ENCODE assay signal across 16 cellular contexts in genomic region chr21:34774750-34775149, GRCh38.
DNase-seq lines count a peak whose midpoint lies in the region; ATAC-seq, FAIRE-seq and TF ChIP-seq lines count a peak whose summit lies in the region.
"Had no signal": no experiment of that assay in that cellular context is flagged by ENCODE, and none has a peak within 500 bp of the region (broad histone marks: within the 10 kb centered on the region; RNA-seq: fewer than 3 reads in every experiment).

No MANE protein-coding gene starts in this region.

- no peak overlapping the region for H3K4me2 ChIP-seq in HCT116 (ENCODE audit: low read length)
- H3K4me2 ChIP-seq in PC-3 (ENCODE audit: low read length) = peak overlapping the region; percentile 39
- no peak overlapping the region for H3K4me2 ChIP-seq in K562 (ENCODE audit: insufficient read depth, low read length)
- H3K4me2 ChIP-seq: BLaER1, GM23338, KMS-11 had no signal

- H3K9me2 ChIP-seq in HCT116 (ENCODE audit: insufficient read depth) = no peaks in the 10 kb centered on the region
- H3K9me2 ChIP-seq in PC-3 (replicated peaks; ENCODE audit: low read length) = no peaks in the 10 kb centered on the region

- BruUV-seq in HCT116 (replicated peaks; lab: Mats Ljungman, UMichigan) = no TSS peak
- BruUV-seq in PC-3 (replicated peaks; lab: Mats Ljungman, UMichigan) = no TSS peak
- BruUV-seq in K562 (replicated peaks; lab: Mats Ljungman, UMichigan) = no TSS peak
- no TSS peak for BruUV-seq in A673 (replicated peaks; lab: Mats Ljungman, UMichigan)

- no peaks in the 10 kb centered on the region for H3K9me1 ChIP-seq in K562 (ENCODE audit: control insufficient read depth, insufficient read depth, low read length)

- H3K4me3 ChIP-seq in HCT116 (replicated peaks in 1 of 2; ENCODE audit: low read depth in 1 of 2, low read length in 2 of 2) (no peak overlapping the region), PC-3 (ENCODE audit: low read length) (no peak overlapping the region), K562 (no peak overlapping the region), upper lobe of left lung (no peak overlapping the region), A673 (ENCODE audit: low read depth, low read length, poor library complexity, severe bottlenecking) (no peak overlapping the region)
- H3K4me3 ChIP-seq: BLaER1, GM23338 had no signal

- H3K79me2 ChIP-seq in HCT116 (ENCODE audit: insufficient read depth, low read length) (no peaks in the 10 kb centered on the region), PC-3 (ENCODE audit: low read length) (no peaks in the 10 kb centered on the region), K562 (ENCODE audit: control insufficient read depth, insufficient read depth, low read length) (no peaks in the 10 kb centered on the region)

- no peak for TF ChIP-seq CTCF in HCT116 (IDR thresholded peaks at IDR 0.05 in 2 of 3, conservative IDR thresholded peaks at IDR 0.05 in 1 of 3; ENCODE audit: borderline replicate concordance in 1 of 3, insufficient read depth in 1 of 3, low read depth in 2 of 3, low read length in 2 of 3)
- TF ChIP-seq CTCF in PC-3 (conservative IDR thresholded peaks at IDR 0.05; ENCODE audit: low read depth, low read length) = no peak
- no peak for TF ChIP-seq CTCF in K562 (IDR thresholded peaks at IDR 0.05 in 2 of 3, conservative IDR thresholded peaks at IDR 0.05 in 1 of 3; ENCODE audit: insufficient read depth in 2 of 3, low read depth in 1 of 3, low read length in 3 of 3)
- TF ChIP-seq CTCF in upper lobe of left lung (IDR thresholded peaks at IDR 0.05) = no peak
- TF ChIP-seq CTCF in A673 (conservative IDR thresholded peaks at IDR 0.05; ENCODE audit: low read depth, low read length) = no peak

- ATAC-seq in HCT116 = no peak
- ATAC-seq in PC-3 = no peak
- no peak for ATAC-seq in K562
- ATAC-seq in upper lobe of left lung (ENCODE audit: low FRiP score in 2 of 2) = no peak
- ATAC-seq: GM23338 had no signal

- POLR2A ChIA-PET in HCT116 (lab: Charles Lee) (interaction anchor here (0.9 to 2.2 kb wide), 2 partner anchors 21 to 113 kb away, joined by 3 to 7 read pairs; no protein-coding TSS in a partner anchor), PC-3 (lab: Charles Lee; ENCODE audit: unreplicated experiment) (no interaction called here), K562 (lab: Yijun Ruan, JAX) (interaction anchor here (0.5 to 2.0 kb wide), 4 partner anchors 9 to 755 kb away, joined by 3 to 10 read pairs (median 3); no protein-coding TSS in a partner anchor), A673 (lab: Charles Lee; ENCODE audit: low non-redundant PET) (no interaction called here)

- CTCF ChIA-PET in HCT116 (lab: Charles Lee) = interaction anchor here (1.2 kb wide), 1 partner anchor 29 kb away, joined by 3 read pairs; no protein-coding TSS in a partner anchor
- CTCF ChIA-PET in PC-3 (lab: Charles Lee) = interaction anchor here (0.7 kb wide), 1 partner anchor 29 kb away, joined by 4 read pairs; no protein-coding TSS in a partner anchor
- CTCF ChIA-PET in K562 (lab: Yijun Ruan, JAX; ENCODE audit: low intra/inter-chr PET ratio) = interaction anchor here (0.6 kb wide), 1 partner anchor 1076 kb away, joined by 3 read pairs; no protein-coding TSS in a partner anchor
- CTCF ChIA-PET in A673 (lab: Charles Lee) = interaction anchor here (0.5 kb wide), 1 partner anchor 877 kb away, joined by 5 read pairs; no protein-coding TSS in a partner anchor

- no peaks in the 10 kb centered on the region for H3F3A ChIP-seq in PC-3 (ENCODE audit: low read length, unreplicated experiment)

- in situ Hi-C loops in K562 (cut with MboI) = no loop called here

- intact Hi-C loops in HCT116 (cut with micrococcal nuclease) (no loop called here), PC-3 (cut with micrococcal nuclease) (no loop called here), K562 (cut with micrococcal nuclease) (no loop called here), A673 (cut with micrococcal nuclease; ENCODE audit: unreplicated experiment) (no loop called here)

- WGBS in K562 (ENCODE audit: insufficient coverage, low coverage, missing lambda C conversion rate) = 27% methylated on average over 2 of the region's 2 CpGs
- WGBS in upper lobe of left lung, 2 donors = 62 to 66% methylated on average over 2 of the region's 2 CpGs

- H3K36me3 ChIP-seq in HCT116 (ENCODE audit: control insufficient read depth in 1 of 2, insufficient read depth in 2 of 2, low read length in 2 of 2) = no peaks in the 10 kb centered on the region
- H3K36me3 ChIP-seq in PC-3 (ENCODE audit: low read depth, low read length) = no peaks in the 10 kb centered on the region
- H3K36me3 ChIP-seq in K562 (ENCODE audit: control insufficient read depth, insufficient read depth, low read length) = no peaks in the 10 kb centered on the region
- H3K36me3 ChIP-seq in upper lobe of left lung = no peaks in the 10 kb centered on the region
- H3K36me3 ChIP-seq in A673 (ENCODE audit: insufficient read depth, low read length, poor library complexity, severe bottlenecking) = no peaks in the 10 kb centered on the region
- H3K36me3 ChIP-seq: BLaER1 had no signal

- DNase-seq in HCT116 (ENCODE audit: low read depth, low spot score) = no peak
- peak; percentile 44 for DNase-seq in PC-3
- DNase-seq in K562 (ENCODE audit: extremely low read depth in 1 of 4, low spot score in 3 of 4) = no peak
- DNase-seq in COLO668 (lab: John Stamatoyannopoulos, UW; ENCODE audit: unreplicated experiment) = no peak
- DNase-seq in upper lobe of left lung = no peak
- no peak for DNase-seq in A673 (ENCODE audit: low spot score)
- DNase-seq: AML-193; Calu3; CD8-positive, alpha-beta memory T cell; DMS 273 treated with DMSO at 0.1 percent for 48 hours; H9 had no signal

- RAD21 ChIA-PET in HCT116 (lab: Charles Lee; ENCODE audit: low non-redundant PET in 1 of 2, low total read pairs in 2 of 2, uncharacterized antibody in 2 of 2, unreplicated experiment in 2 of 2) = interaction anchor here in 1 of 2 experiments (0.6 kb wide), 1 partner anchor 159 kb away, joined by 3 read pairs; no protein-coding TSS in a partner anchor

- FAIRE-seq in K562 (lab: Jason Lieb, UNC) = no peak
- FAIRE-seq: GM18507, HTR-8/SVneo had no signal

- H4K20me1 ChIP-seq in HCT116 (ENCODE audit: insufficient read depth) (no peaks in the 10 kb centered on the region), PC-3 (ENCODE audit: low read length) (no peaks in the 10 kb centered on the region), K562 (replicated peaks; ENCODE audit: control insufficient read depth, insufficient read depth, low read length) (no peaks in the 10 kb centered on the region)
- H4K20me1 ChIP-seq: BLaER1 had no signal

- TF ChIP-seq POLR2A in HCT116 (IDR thresholded peaks at IDR 0.05; ENCODE audit: borderline replicate concordance, extremely low read depth, insufficient read depth, insufficient read length) = no peak
- TF ChIP-seq POLR2A in K562 (conservative IDR thresholded peaks at IDR 0.05) = no peak
- TF ChIP-seq POLR2A in upper lobe of left lung (IDR thresholded peaks at IDR 0.05) = no peak

- H3K9ac ChIP-seq in HCT116 (ENCODE audit: low read length) (no peak overlapping the region), PC-3 (ENCODE audit: low read length) (no peak overlapping the region), K562 (ENCODE audit: insufficient read depth in 1 of 2, low read depth in 2 of 2, low read length in 2 of 2) (no peak overlapping the region)
- H3K9ac ChIP-seq: BLaER1, KMS-11 had no signal

- no peak for TF ChIP-seq RAD21 in HCT116 (IDR thresholded peaks at IDR 0.05; ENCODE audit: low read depth)
- no peak for TF ChIP-seq RAD21 in K562 (CRISPR knock-in tag; conservative IDR thresholded peaks at IDR 0.05 in 1 of 2, IDR thresholded peaks at IDR 0.05 in 1 of 2)

- no peaks in the 10 kb centered on the region for H3K9me3 ChIP-seq in HCT116 (ENCODE audit: control insufficient read depth in 1 of 2, insufficient read depth in 1 of 2, low read depth in 1 of 2, low read length in 2 of 2)
- H3K9me3 ChIP-seq in PC-3 (ENCODE audit: low read length) = no peaks in the 10 kb centered on the region
- H3K9me3 ChIP-seq in K562 (replicated peaks; ENCODE audit: control insufficient read depth, insufficient read depth, low read depth, low read length) = no peaks in the 10 kb centered on the region
- H3K9me3 ChIP-seq in upper lobe of left lung = no peaks in the 10 kb centered on the region
- no peaks in the 10 kb centered on the region for H3K9me3 ChIP-seq in A673 (ENCODE audit: low read depth, low read length, poor library complexity, severe bottlenecking)

- H3K27me3 ChIP-seq in HCT116 (ENCODE audit: insufficient read depth, low read length) (no peaks in the 10 kb centered on the region), PC-3 (ENCODE audit: low read length) (no peaks in the 10 kb centered on the region), K562 (ENCODE audit: control insufficient read depth in 2 of 2, insufficient read depth in 2 of 2, low read length in 2 of 2) (peaks cover 0 to 15% of the 10 kb centered on the region in 2 experiments; a peak in 2 of 5 replicates), upper lobe of left lung (no peaks in the 10 kb centered on the region), A673 (replicated peaks; ENCODE audit: insufficient read depth, low read depth, low read length, poor library complexity) (no peaks in the 10 kb centered on the region)
- H3K27me3 ChIP-seq: BLaER1 had no signal

- TF ChIP-seq EP300 in K562 (IDR thresholded peaks at IDR 0.05; ENCODE audit: low read length) (no peak), upper lobe of left lung (IDR thresholded peaks at IDR 0.05) (no peak)

- peaks cover 18 to 28% of the 10 kb centered on the region in 2 experiments for H3K4me1 ChIP-seq in HCT116 (ENCODE audit: control insufficient read depth in 1 of 2, insufficient read depth in 2 of 2, low read length in 2 of 2)
- H3K4me1 ChIP-seq in PC-3 (ENCODE audit: insufficient read depth, low read length) = peaks cover 36% of the 10 kb centered on the region
- H3K4me1 ChIP-seq in K562 (replicated peaks in 1 of 2; ENCODE audit: control insufficient read depth in 2 of 2, insufficient read depth in 2 of 2, low read length in 2 of 2) = no peaks in the 10 kb centered on the region
- H3K4me1 ChIP-seq in upper lobe of left lung = no peaks in the 10 kb centered on the region
- H3K4me1 ChIP-seq in A673 (ENCODE audit: insufficient read depth, low read length, poor library complexity, severe bottlenecking) = no peaks in the 10 kb centered on the region
- H3K4me1 ChIP-seq: BLaER1 had no signal

- no peak overlapping the region for H2AFZ ChIP-seq in HCT116 (ENCODE audit: low read depth, low read length, poor library complexity, severe bottlenecking)
- no peak overlapping the region for H2AFZ ChIP-seq in PC-3 (ENCODE audit: low read length)
- H2AFZ ChIP-seq in K562 (ENCODE audit: low read depth, low read length) = no peak overlapping the region
- H2AFZ ChIP-seq: GM23338 had no signal

- H3K27ac ChIP-seq in HCT116 (ENCODE audit: low read depth, low read length) (no peak overlapping the region), PC-3 (ENCODE audit: low read length) (no peak overlapping the region), K562 (ENCODE audit: extremely low read depth, low read depth, low read length) (no peak overlapping the region), upper lobe of left lung (no peak overlapping the region), A673 (ENCODE audit: low read depth, low read length, poor library complexity, severe bottlenecking) (no peak overlapping the region)
- H3K27ac ChIP-seq: BLaER1, KMS-11 had no signal

TF ChIP-seq in HCT116, 20 proteins besides CTCF, POLR2A, EP300 and RAD21 (continues in another document):
- TF ChIP-seq CBX3 (IDR thresholded peaks at IDR 0.05; ENCODE audit: low read depth) = no peak

Comparison
In these comparisons a context has a peak if more than half of its experiments do, and no peak if none do; other contexts are left out.
1. POLR2A ChIA-PET loops: an anchor here in HCT116 (0.9 to 2.2 kb wide) and K562 (0.5 to 2.0 kb wide); none called in PC-3 and A673.
2. Of the 22 proteins assayed by ChIP-seq in both K562 and HCT116: peak only in K562: none; only in HCT116: none; in both: CEBPB; in neither: 20; mixed calls (peak in some experiments, not most) for 1.